Comparison of ENCODE assay signal across 8 cellular contexts in genomic region chrX:80578518-80579105, GRCh38.
A peak's percentile ranks its signal among the peaks of the same experiment; 100 is the strongest.
DNase-seq lines count a peak whose midpoint lies in the region; ATAC-seq and TF ChIP-seq lines count a peak whose summit lies in the region.

No MANE protein-coding gene starts in this region.

- H3K36me3 ChIP-seq in GM23248 (ENCODE audit: low read depth) (no peaks in the 10 kb centered on the region), upper lobe of right lung (no peaks in the 10 kb centered on the region)

- H3K9ac ChIP-seq in GM23248: no peak overlapping the region

- TF ChIP-seq CTCF in fibroblast of villous mesenchyme (IDR thresholded peaks at IDR 0.05; ENCODE audit: insufficient read depth, low read depth, low read length) (peak; percentile 39), upper lobe of right lung (IDR thresholded peaks at IDR 0.05) (peak; percentile 39)

- no peak overlapping the region for H3K27ac ChIP-seq in GM23248
- H3K27ac ChIP-seq in upper lobe of right lung: no peak overlapping the region

- no peak for TF ChIP-seq POLR2A in GM18505 (IDR thresholded peaks at IDR 0.05; ENCODE audit: borderline replicate concordance, extremely low read depth, insufficient read depth, insufficient read length)

- no peaks in the 10 kb centered on the region for H3K9me2 ChIP-seq in GM23248 (ENCODE audit: insufficient read depth)

- H3K9me3 ChIP-seq in GM23248 (ENCODE audit: low read depth) (no peaks in the 10 kb centered on the region), upper lobe of right lung (no peaks in the 10 kb centered on the region)

- no peak overlapping the region for H2AFZ ChIP-seq in GM23248

- H3K27me3 ChIP-seq in GM23248 (replicated peaks; ENCODE audit: insufficient read depth): no peaks in the 10 kb centered on the region
- no peaks in the 10 kb centered on the region for H3K27me3 ChIP-seq in upper lobe of right lung

- no peak overlapping the region for H3K4me2 ChIP-seq in GM23248 (ENCODE audit: unreplicated experiment)

- H3K79me2 ChIP-seq in GM23248 (ENCODE audit: insufficient read depth): no peaks in the 10 kb centered on the region

- intact Hi-C loops in upper lobe of right lung (cut with DNase I): no loop called here

- H3K4me1 ChIP-seq in GM23248 (ENCODE audit: insufficient read depth): no peaks in the 10 kb centered on the region
- no peaks in the 10 kb centered on the region for H3K4me1 ChIP-seq in upper lobe of right lung

- peak; percentile 30 for DNase-seq in DMS53 treated with DMSO at 0.1 percent for 48 hours (lab: John Stamatoyannopoulos, UW; ENCODE audit: unreplicated experiment)
- DNase-seq in GM23248: peak; percentile 27
- DNase-seq in OCI-M1 (lab: John Stamatoyannopoulos, UW): peak; percentile 81
- DNase-seq in fibroblast of villous mesenchyme (ENCODE audit: low read depth): peak; percentile 4
- no peak for DNase-seq in upper lobe of right lung
- no peak for DNase-seq in NCI-H146 (lab: John Stamatoyannopoulos, UW)

- no peaks in the 10 kb centered on the region for H4K20me1 ChIP-seq in GM23248 (ENCODE audit: insufficient read depth)

- H3K4me3 ChIP-seq in GM23248 (no peak overlapping the region), fibroblast of villous mesenchyme (ENCODE audit: low read depth, low read length) (no peak overlapping the region), upper lobe of right lung (no peak overlapping the region)

- in situ Hi-C loops in GM23248 (cut with MboI): loop anchor here (25.0 kb wide), 1 partner anchor 291 kb away; no protein-coding TSS in a partner anchor

- no peaks in the 10 kb centered on the region for H3F3A ChIP-seq in GM23248 (ENCODE audit: insufficient read depth)

- no peak for ATAC-seq in upper lobe of right lung
- no peak for ATAC-seq in GM18505 (IDR thresholded peaks at IDR 0.05; ENCODE audit: unreplicated experiment)
- no peak for ATAC-seq in GM19397 (IDR thresholded peaks at IDR 0.05; ENCODE audit: unreplicated experiment)

- WGBS in GM23248 (ENCODE audit: low coverage in 1 of 2, low lambda C conversion rate in 2 of 2, missing lambda C conversion rate in 2 of 2), 2 experiments: 4 to 11% methylated on average over 3 of the region's 3 CpGs

Comparison
In these comparisons a context has a peak if more than half of its experiments do, and no peak if none do; other contexts are left out.
1. DNase-seq: peak in DMS53 treated with DMSO at 0.1 percent for 48 hours (single experiment), GM23248 (single experiment), OCI-M1 (single experiment) and fibroblast of villous mesenchyme (single experiment); none in upper lobe of right lung (single experiment) and NCI-H146 (single experiment).